19 cellular contexts compared by ENCODE assay signal in the genomic region with DNA sequence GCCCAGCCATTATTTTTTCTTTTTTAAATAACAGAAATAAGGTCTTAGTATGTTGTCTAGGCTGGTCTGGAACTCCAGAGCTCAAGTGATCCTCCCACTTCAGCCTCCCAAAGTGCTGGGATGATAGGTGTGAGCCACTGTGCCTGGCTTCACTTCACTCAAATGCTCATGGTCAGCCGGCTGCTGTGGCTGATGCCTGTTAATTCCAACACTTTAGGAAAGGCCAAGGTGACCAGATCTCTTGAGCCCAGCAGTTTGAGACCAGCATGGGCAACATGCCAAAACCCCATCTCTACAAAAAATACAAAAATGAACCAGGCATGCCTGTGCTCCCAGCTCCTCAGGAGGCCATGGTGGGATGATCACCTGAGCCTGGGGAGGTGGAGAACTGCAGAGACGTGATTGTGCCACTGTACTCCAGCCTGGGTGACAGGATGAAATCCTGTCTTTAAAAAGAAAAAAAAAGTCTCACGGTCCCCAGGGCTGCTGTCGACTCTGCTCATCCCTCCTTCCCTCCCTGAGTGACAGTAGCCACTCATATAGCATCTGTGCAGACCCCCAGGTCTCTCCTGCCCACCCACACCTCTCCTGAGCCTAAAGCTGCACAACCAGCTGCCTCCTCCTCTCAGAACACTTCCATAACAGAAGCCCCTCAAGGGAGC. TPM values are rescaled to one million over a fixed set of nuclear protein-coding genes. Genes with fewer than 3 reads are reported as not detected.
DNase-seq lines count a peak whose midpoint lies in the region; ATAC-seq and TF ChIP-seq lines count a peak whose summit lies in the region.
"Had no signal": no experiment of that assay in that cellular context is flagged by ENCODE, and none has a peak within 500 bp of the region (broad histone marks: within the 10 kb centered on the region; RNA-seq: fewer than 3 reads in every experiment).

No MANE protein-coding gene starts in this region.

- H4K20me1 ChIP-seq in HCT116 (ENCODE audit: insufficient read depth): no peaks in the 10 kb centered on the region

- intact Hi-C loops in CD14-positive monocyte (cut with micrococcal nuclease): no loop called here
- intact Hi-C loops in HCT116 (cut with micrococcal nuclease): no loop called here
- intact Hi-C loops in naive thymus-derived CD4-positive, alpha-beta T cell (cut with micrococcal nuclease): loop anchor here in 1 of 2 donors (5.0 kb wide), 1 partner anchor 241 kb away; a partner anchor contains a TSS

- CTCF ChIA-PET in HCT116 (lab: Charles Lee): interaction anchor here (1.0 kb wide), 1 partner anchor 11 kb away, joined by 4 read pairs; no protein-coding TSS in a partner anchor
- CTCF ChIA-PET in activated CD4-positive, alpha-beta memory T cell treated with anti-CD3 and anti-CD28 coated beads, Interleukin-2, amount 10 ng/mL, durations not matched to agents 7 days and 5 days (lab: Charles Lee): interaction anchor here (13.8 kb wide), 1 partner anchor 17 kb away, joined by 289 read pairs; a partner anchor contains a TSS
- CTCF ChIA-PET in naive thymus-derived CD4-positive, alpha-beta T cell (lab: Charles Lee): interaction anchor here (1.0 to 3.0 kb wide), 2 partner anchors 16 to 21 kb away, joined by 4 to 9 read pairs; a partner anchor contains a TSS

- TF ChIP-seq CTCF in CD14-positive monocyte (IDR thresholded peaks at IDR 0.05) (no peak), HCT116 (IDR thresholded peaks at IDR 0.05 in 2 of 3, conservative IDR thresholded peaks at IDR 0.05 in 1 of 3; ENCODE audit: borderline replicate concordance in 1 of 3, insufficient read depth in 1 of 3, low read depth in 2 of 3, low read length in 2 of 3) (no peak)

- H3K9me3 ChIP-seq in HCT116 (ENCODE audit: control insufficient read depth in 1 of 2, insufficient read depth in 1 of 2, low read depth in 1 of 2, low read length in 2 of 2): no peaks in the 10 kb centered on the region
- no peaks in the 10 kb centered on the region for H3K9me3 ChIP-seq in naive thymus-derived CD4-positive, alpha-beta T cell (ENCODE audit: control insufficient read depth in 2 of 3, low read length in 3 of 3)
- H3K9me3 ChIP-seq: left lung, right atrium auricular region, tibial nerve had no signal

- peaks cover 62% of the 10 kb centered on the region for H3K79me2 ChIP-seq in HCT116 (ENCODE audit: insufficient read depth, low read length)

- H3K9me3 Mint-ChIP-seq in CD14-positive monocyte: no peaks in the 10 kb centered on the region
- no peaks in the 10 kb centered on the region for H3K9me3 Mint-ChIP-seq in activated CD4-positive, alpha-beta memory T cell treated with anti-CD3 and anti-CD28 coated beads, Interleukin-2, amount 10 ng/mL, durations not matched to agents 7 days and 5 days
- no peaks in the 10 kb centered on the region for H3K9me3 Mint-ChIP-seq in naive thymus-derived CD4-positive, alpha-beta T cell

- H3K4me2 ChIP-seq in HCT116 (ENCODE audit: low read length): no peak overlapping the region
- H3K4me2 ChIP-seq: PC-9 had no signal

- no TSS peak for BruUV-seq in HCT116 (replicated peaks; lab: Mats Ljungman, UMichigan)

- no peak overlapping the region for H3K9ac ChIP-seq in HCT116 (ENCODE audit: low read length)

- H3K9me2 ChIP-seq in HCT116 (ENCODE audit: insufficient read depth): no peaks in the 10 kb centered on the region

- no peak overlapping the region for H3K4me3 Mint-ChIP-seq in CD14-positive monocyte
- H3K4me3 Mint-ChIP-seq in activated CD4-positive, alpha-beta memory T cell treated with anti-CD3 and anti-CD28 coated beads, Interleukin-2, amount 10 ng/mL, durations not matched to agents 7 days and 5 days: no peak overlapping the region
- peak overlapping the region in 6 of 10 donors; percentile 44 to 87 (median 61) for H3K4me3 Mint-ChIP-seq in naive thymus-derived CD4-positive, alpha-beta T cell

- peaks cover 9 to 34% of the 10 kb centered on the region in 2 experiments for H3K4me1 ChIP-seq in HCT116 (ENCODE audit: control insufficient read depth in 1 of 2, insufficient read depth in 2 of 2, low read length in 2 of 2)
- H3K4me1 ChIP-seq in naive thymus-derived CD4-positive, alpha-beta T cell (ENCODE audit: control insufficient read depth in 2 of 2, insufficient read depth in 2 of 2, low read length in 2 of 2): peaks cover 6 to 26% of the 10 kb centered on the region in 2 donors

- DNase-seq in CD14-positive monocyte (ENCODE audit: low spot score) (no peak), HCT116 (ENCODE audit: low read depth, low spot score) (no peak)
- DNase-seq in activated CD4-positive, alpha-beta memory T cell treated with anti-CD3 and anti-CD28 coated beads, Interleukin-2, amount 10 ng/mL, durations not matched to agents 7 days and 5 days: no peak
- DNase-seq in naive thymus-derived CD4-positive, alpha-beta T cell: no peak
- DNase-seq in activated CD4-positive, CD25-positive, alpha-beta regulatory T cell treated with anti-CD3 and anti-CD28 coated beads, Interleukin-2, amount 50 U/mL, for 72 hours: no peak
- DNase-seq: effector CD4-positive, alpha-beta T cell; KG1; NCI-H1417; NCI-H2227 treated with DMSO at 0.1 percent for 48 hours; PC-9; SW 1271 had no signal

- H3K36me3 ChIP-seq in HCT116 (ENCODE audit: control insufficient read depth in 1 of 2, insufficient read depth in 2 of 2, low read length in 2 of 2): peaks cover 0 to 33% of the 10 kb centered on the region in 2 experiments; a peak in 1 of 4 replicates
- H3K36me3 ChIP-seq in naive thymus-derived CD4-positive, alpha-beta T cell (ENCODE audit: control insufficient read depth in 2 of 3, insufficient read depth in 3 of 3, low read length in 3 of 3): peaks cover 0 to 53% (median 6%) of the 10 kb centered on the region in 3 experiments

- POLR2A ChIA-PET in HCT116 (lab: Charles Lee): no interaction called here
- POLR2A ChIA-PET in activated CD4-positive, alpha-beta memory T cell treated with anti-CD3 and anti-CD28 coated beads, Interleukin-2, amount 10 ng/mL, durations not matched to agents 7 days and 5 days (lab: Charles Lee): interaction anchor here (0.6 to 5.4 kb wide), 4 partner anchors 12 to 110 kb away, joined by 3 to 40 read pairs (median 15); a partner anchor contains a TSS
- POLR2A ChIA-PET in naive thymus-derived CD4-positive, alpha-beta T cell (lab: Charles Lee): interaction anchor here (0.7 to 5.0 kb wide), 4 partner anchors 16 to 47 kb away, joined by 3 to 21 read pairs (median 4); a partner anchor contains a TSS

- H3K4me1 Mint-ChIP-seq in CD14-positive monocyte: peaks cover 54% of the 10 kb centered on the region
- peaks cover 34% of the 10 kb centered on the region for H3K4me1 Mint-ChIP-seq in activated CD4-positive, alpha-beta memory T cell treated with anti-CD3 and anti-CD28 coated beads, Interleukin-2, amount 10 ng/mL, durations not matched to agents 7 days and 5 days
- peaks cover 32 to 57% (median 45%) of the 10 kb centered on the region in 7 donors for H3K4me1 Mint-ChIP-seq in naive thymus-derived CD4-positive, alpha-beta T cell

- no peak overlapping the region for H2AFZ ChIP-seq in HCT116 (ENCODE audit: low read depth, low read length, poor library complexity, severe bottlenecking)
- H2AFZ ChIP-seq: PC-9 had no signal

- no peak for ATAC-seq in HCT116
- no peak for ATAC-seq in naive thymus-derived CD4-positive, alpha-beta T cell
- no peak for ATAC-seq in GM18861 (IDR thresholded peaks at IDR 0.05; ENCODE audit: unreplicated experiment)
- no peak for ATAC-seq in GM19452 (IDR thresholded peaks at IDR 0.05; ENCODE audit: unreplicated experiment)
- ATAC-seq in HG02973 (IDR thresholded peaks at IDR 0.05; ENCODE audit: unreplicated experiment): no peak
- ATAC-seq: activated CD4-positive, CD25-positive, alpha-beta regulatory T cell treated with anti-CD3 and anti-CD28 coated beads, Interleukin-2, amount 50 U/mL, for 24 hours; left lung had no signal

- no peak for TF ChIP-seq POLR2A in HCT116 (IDR thresholded peaks at IDR 0.05; ENCODE audit: borderline replicate concordance, extremely low read depth, insufficient read depth, insufficient read length)

- TF ChIP-seq RAD21 in HCT116 (IDR thresholded peaks at IDR 0.05; ENCODE audit: low read depth): no peak

- H3K36me3 Mint-ChIP-seq in CD14-positive monocyte: peaks cover 18 to 43% of the 10 kb centered on the region in 2 donors
- peaks cover 38% of the 10 kb centered on the region for H3K36me3 Mint-ChIP-seq in activated CD4-positive, alpha-beta memory T cell treated with anti-CD3 and anti-CD28 coated beads, Interleukin-2, amount 10 ng/mL, durations not matched to agents 7 days and 5 days (ENCODE audit: low read depth)
- peaks cover 0 to 18% (median 6%) of the 10 kb centered on the region in 5 donors for H3K36me3 Mint-ChIP-seq in naive thymus-derived CD4-positive, alpha-beta T cell

- H3K27ac Mint-ChIP-seq in CD14-positive monocyte: peak overlapping the region in 4 of 7 donors; percentile 41 to 69 (median 65)
- H3K27ac Mint-ChIP-seq in activated CD4-positive, alpha-beta memory T cell treated with anti-CD3 and anti-CD28 coated beads, Interleukin-2, amount 10 ng/mL, durations not matched to agents 7 days and 5 days: peak overlapping the region; percentile 41
- H3K27ac Mint-ChIP-seq in naive thymus-derived CD4-positive, alpha-beta T cell: peak overlapping the region in 7 of 9 donors; percentile 51 to 73 (median 68)

- no peaks in the 10 kb centered on the region for H3K27me3 ChIP-seq in HCT116 (ENCODE audit: insufficient read depth, low read length)
- no peaks in the 10 kb centered on the region for H3K27me3 ChIP-seq in naive thymus-derived CD4-positive, alpha-beta T cell (ENCODE audit: control insufficient read depth in 2 of 2, insufficient read depth in 2 of 2, low read length in 2 of 2)
- H3K27me3 ChIP-seq: left lung, right atrium auricular region, tibial nerve had no signal

- peak overlapping the region; percentile 19; the same call in 1 of the 2 replicates for H3K27ac ChIP-seq in HCT116 (ENCODE audit: low read depth, low read length)
- H3K27ac ChIP-seq in naive thymus-derived CD4-positive, alpha-beta T cell (ENCODE audit: low read depth, low read length): no peak overlapping the region
- H3K27ac ChIP-seq: left lung, PC-9, right atrium auricular region had no signal

- no peaks in the 10 kb centered on the region for H3K27me3 Mint-ChIP-seq in CD14-positive monocyte (ENCODE audit: low read depth in 3 of 3)
- H3K27me3 Mint-ChIP-seq in activated CD4-positive, alpha-beta memory T cell treated with anti-CD3 and anti-CD28 coated beads, Interleukin-2, amount 10 ng/mL, durations not matched to agents 7 days and 5 days: no peaks in the 10 kb centered on the region
- no peaks in the 10 kb centered on the region for H3K27me3 Mint-ChIP-seq in naive thymus-derived CD4-positive, alpha-beta T cell

- RAD21 ChIA-PET in HCT116 (lab: Charles Lee; ENCODE audit: low non-redundant PET in 1 of 2, low total read pairs in 2 of 2, uncharacterized antibody in 2 of 2, unreplicated experiment in 2 of 2): no interaction called here

- no peak overlapping the region for H3K4me3 ChIP-seq in HCT116 (replicated peaks in 1 of 2; ENCODE audit: low read depth in 1 of 2, low read length in 2 of 2)
- H3K4me3 ChIP-seq in naive thymus-derived CD4-positive, alpha-beta T cell (ENCODE audit: low read length): no peak overlapping the region
- H3K4me3 ChIP-seq: left lung, PC-9, right atrium auricular region, tibial nerve had no signal

RNA-seq across cellular contexts. Expression of a gene that starts 3.6 kb away (rescaled TPM):
- polyA plus RNA-seq in CD14-positive monocyte: 10 to 100 TPM; 26.5 to 32.9 TPM
- 78.3 TPM for total RNA-seq in HCT116 (2021; ENCODE audit: unreplicated experiment)
- 65.4 and 68.8 TPM in 2 replicates for polyA plus RNA-seq in HCT116 (2012)
- 10 to 100 TPM; 37.1 to 38.0 TPM for total RNA-seq in activated CD4-positive, alpha-beta memory T cell treated with anti-CD3 and anti-CD28 coated beads, Interleukin-2, amount 10 ng/mL, durations not matched to agents 7 days and 5 days
- total RNA-seq in naive thymus-derived CD4-positive, alpha-beta T cell: 10 to 100 TPM; 29.0 to 56.0 (median 38.0) TPM
- polyA plus RNA-seq in naive thymus-derived CD4-positive, alpha-beta T cell: 10 to 100 TPM; 51.4 to 75.8 TPM

RNA-seq across cellular contexts. Expression of a gene that starts 6.4 kb away (rescaled TPM):
- polyA plus RNA-seq in CD14-positive monocyte: not detected
- 0.66 TPM for total RNA-seq in HCT116 (2021; ENCODE audit: unreplicated experiment)
- 0.19 and 0.40 TPM in 2 replicates for polyA plus RNA-seq in HCT116 (2012)
- under 1 TPM; 0.33 to 0.43 TPM for total RNA-seq in activated CD4-positive, alpha-beta memory T cell treated with anti-CD3 and anti-CD28 coated beads, Interleukin-2, amount 10 ng/mL, durations not matched to agents 7 days and 5 days
- under 1 TPM in 4 of 5 experiments, not detected in 1; 0.21 to 0.43 (median 0.27) TPM for total RNA-seq in naive thymus-derived CD4-positive, alpha-beta T cell
- not detected for polyA plus RNA-seq in naive thymus-derived CD4-positive, alpha-beta T cell
- total RNA-seq: H1, right atrium auricular region had no signal

RNA-seq across cellular contexts. Expression of a gene that starts 15.9 kb away (rescaled TPM):
- 10 to 100 TPM; 44.7 to 46.2 TPM for polyA plus RNA-seq in CD14-positive monocyte
- 86.2 TPM for total RNA-seq in HCT116 (2021; ENCODE audit: unreplicated experiment)
- polyA plus RNA-seq in HCT116 (2012): 66.8 and 101 TPM in 2 replicates
- total RNA-seq in activated CD4-positive, alpha-beta memory T cell treated with anti-CD3 and anti-CD28 coated beads, Interleukin-2, amount 10 ng/mL, durations not matched to agents 7 days and 5 days: 10 to 100 TPM; 61.4 to 62.1 TPM
- total RNA-seq in naive thymus-derived CD4-positive, alpha-beta T cell: 10 to 100 TPM; 22.1 to 99.8 (median 31.7) TPM
- 10 to 100 TPM; 70.2 to 72.4 TPM for polyA plus RNA-seq in naive thymus-derived CD4-positive, alpha-beta T cell

RNA-seq across cellular contexts. Expression of a gene that starts 39.6 kb away (rescaled TPM):
- 10 to 100 TPM in 1 of 2 donors, 1 to 10 TPM in 1; 8.9 to 16.8 TPM for polyA plus RNA-seq in CD14-positive monocyte
- 46.1 TPM for total RNA-seq in HCT116 (2021; ENCODE audit: unreplicated experiment)
- polyA plus RNA-seq in HCT116 (2012): 34.7 and 35.2 TPM in 2 replicates
- 10 to 100 TPM; 62.5 to 66.3 TPM for total RNA-seq in activated CD4-positive, alpha-beta memory T cell treated with anti-CD3 and anti-CD28 coated beads, Interleukin-2, amount 10 ng/mL, durations not matched to agents 7 days and 5 days
- total RNA-seq in naive thymus-derived CD4-positive, alpha-beta T cell: 10 to 100 TPM; 69.5 to 81.8 (median 74.7) TPM
- polyA plus RNA-seq in naive thymus-derived CD4-positive, alpha-beta T cell: 10 to 100 TPM; 27.1 to 46.4 TPM

RNA-seq across cellular contexts. Expression of a gene that starts 58.7 kb away (rescaled TPM):
- 10 to 100 TPM; 69.6 to 88.9 TPM for polyA plus RNA-seq in CD14-positive monocyte
- 55.6 TPM for total RNA-seq in HCT116 (2021; ENCODE audit: unreplicated experiment)
- 27.8 and 39.1 TPM in 2 replicates for polyA plus RNA-seq in HCT116 (2012)
- 10 to 100 TPM; 54.3 to 57.4 TPM for total RNA-seq in activated CD4-positive, alpha-beta memory T cell treated with anti-CD3 and anti-CD28 coated beads, Interleukin-2, amount 10 ng/mL, durations not matched to agents 7 days and 5 days
- 10 to 100 TPM; 22.5 to 55.0 (median 34.2) TPM for total RNA-seq in naive thymus-derived CD4-positive, alpha-beta T cell
- polyA plus RNA-seq in naive thymus-derived CD4-positive, alpha-beta T cell: 100 to 1,000 TPM in 1 of 2 donors, 10 to 100 TPM in 1; 89.8 to 101 TPM

Comparison
In these comparisons a context has a peak if more than half of its experiments do, and no peak if none do; other contexts are left out.
1. H3K4me3 Mint-ChIP-seq: peak in naive thymus-derived CD4-positive, alpha-beta T cell (6 of 10); none in CD14-positive monocyte (0 of 2) and activated CD4-positive, alpha-beta memory T cell treated with anti-CD3 and anti-CD28 coated beads, Interleukin-2, amount 10 ng/mL, durations not matched to agents 7 days and 5 days (single experiment).
2. Peak in every context shown above with its lines, with median percentiles within 50 percentile points of each other: H3K27ac Mint-ChIP-seq.